ENCODE assay signal across 1 cellular context in the genomic region with DNA sequence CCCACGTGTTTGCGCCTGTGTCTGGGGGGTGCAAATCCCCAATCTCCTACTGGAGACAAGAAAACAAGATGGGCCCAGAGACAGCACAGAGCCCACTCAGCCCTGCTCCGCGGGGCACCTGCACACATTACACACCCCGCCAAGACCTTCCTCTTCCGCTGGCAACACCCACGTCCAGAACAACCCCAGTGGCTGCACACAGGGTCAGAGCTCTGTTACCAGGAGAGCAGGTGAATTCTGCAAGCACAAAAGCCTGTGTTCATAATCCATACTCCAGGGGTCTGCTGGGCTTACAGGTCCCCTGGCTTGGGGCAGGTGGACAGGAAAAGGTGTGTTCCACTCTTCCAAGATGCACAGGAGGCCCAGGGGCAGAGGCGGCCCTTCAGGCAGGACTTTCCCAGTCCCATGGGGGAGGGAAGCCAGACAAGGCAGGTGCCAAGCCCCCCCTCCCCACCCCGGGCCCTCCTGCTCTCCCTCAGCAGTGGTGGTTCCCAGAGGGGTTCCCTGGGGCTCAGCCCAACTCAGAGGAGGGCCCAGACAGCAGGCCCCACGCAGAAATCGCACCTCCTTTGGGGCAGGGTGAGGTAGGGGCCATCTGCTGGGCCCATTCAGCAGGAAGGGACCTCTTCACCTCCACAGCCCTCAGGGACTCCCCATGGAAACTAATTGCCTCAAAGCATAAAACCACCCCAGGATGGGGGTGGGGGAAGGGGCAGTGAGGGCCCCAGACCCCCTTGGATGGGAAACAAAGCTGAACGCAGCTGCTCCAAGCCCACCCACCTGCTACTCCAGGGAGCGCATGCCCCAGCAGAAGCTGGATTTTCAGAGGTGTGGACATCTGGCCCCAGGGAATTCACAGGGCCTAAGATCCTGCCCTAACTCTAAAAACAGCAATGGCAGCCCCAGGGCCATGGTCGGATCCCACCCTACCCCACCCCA.
TF ChIP-seq lines count a peak whose summit lies in the region.

No MANE protein-coding gene starts in this region.

TF ChIP-seq in GM12878, 131 proteins besides CTCF, POLR2A, EP300 and RAD21:
- TF ChIP-seq, protein P1, sequence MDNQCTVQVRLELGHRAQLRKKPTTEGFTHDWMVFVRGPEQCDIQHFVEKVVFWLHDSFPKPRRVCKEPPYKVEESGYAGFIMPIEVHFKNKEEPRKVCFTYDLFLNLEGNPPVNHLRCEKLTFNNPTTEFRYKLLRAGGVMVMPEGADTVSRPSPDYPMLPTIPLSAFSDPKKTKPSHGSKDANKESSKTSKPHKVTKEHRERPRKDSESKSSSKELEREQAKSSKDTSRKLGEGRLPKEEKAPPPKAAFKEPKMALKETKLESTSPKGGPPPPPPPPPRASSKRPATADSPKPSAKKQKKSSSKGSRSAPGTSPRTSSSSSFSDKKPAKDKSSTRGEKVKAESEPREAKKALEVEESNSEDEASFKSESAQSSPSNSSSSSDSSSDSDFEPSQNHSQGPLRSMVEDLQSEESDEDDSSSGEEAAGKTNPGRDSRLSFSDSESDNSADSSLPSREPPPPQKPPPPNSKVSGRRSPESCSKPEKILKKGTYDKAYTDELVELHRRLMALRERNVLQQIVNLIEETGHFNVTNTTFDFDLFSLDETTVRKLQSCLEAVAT (IDR thresholded peaks at IDR 0.05) = no peak
- TF ChIP-seq RB1 (IDR thresholded peaks at IDR 0.05; ENCODE audit: borderline replicate concordance) = no peak
- no peak for TF ChIP-seq HDAC2 (IDR thresholded peaks at IDR 0.05)
- no peak for TF ChIP-seq ZBED1 (IDR thresholded peaks at IDR 0.05; ENCODE audit: borderline replicate concordance)
- TF ChIP-seq SREBF2 (IDR thresholded peaks at IDR 0.05; ENCODE audit: low read length) = no peak
- TF ChIP-seq, protein P2, sequence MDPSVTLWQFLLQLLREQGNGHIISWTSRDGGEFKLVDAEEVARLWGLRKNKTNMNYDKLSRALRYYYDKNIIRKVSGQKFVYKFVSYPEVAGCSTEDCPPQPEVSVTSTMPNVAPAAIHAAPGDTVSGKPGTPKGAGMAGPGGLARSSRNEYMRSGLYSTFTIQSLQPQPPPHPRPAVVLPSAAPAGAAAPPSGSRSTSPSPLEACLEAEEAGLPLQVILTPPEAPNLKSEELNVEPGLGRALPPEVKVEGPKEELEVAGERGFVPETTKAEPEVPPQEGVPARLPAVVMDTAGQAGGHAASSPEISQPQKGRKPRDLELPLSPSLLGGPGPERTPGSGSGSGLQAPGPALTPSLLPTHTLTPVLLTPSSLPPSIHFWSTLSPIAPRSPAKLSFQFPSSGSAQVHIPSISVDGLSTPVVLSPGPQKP (IDR thresholded peaks at IDR 0.05; ENCODE audit: low read depth, low read length) = no peak
- TF ChIP-seq CEBPZ (IDR thresholded peaks at IDR 0.05; ENCODE audit: low read depth, low read length) = no peak
- no peak for TF ChIP-seq ZBTB11 (CRISPR knock-in tag; IDR thresholded peaks at IDR 0.05)
- no peak for TF ChIP-seq KLF5 (IDR thresholded peaks at IDR 0.05; ENCODE audit: partially characterized antibody)
- TF ChIP-seq, protein P3, sequence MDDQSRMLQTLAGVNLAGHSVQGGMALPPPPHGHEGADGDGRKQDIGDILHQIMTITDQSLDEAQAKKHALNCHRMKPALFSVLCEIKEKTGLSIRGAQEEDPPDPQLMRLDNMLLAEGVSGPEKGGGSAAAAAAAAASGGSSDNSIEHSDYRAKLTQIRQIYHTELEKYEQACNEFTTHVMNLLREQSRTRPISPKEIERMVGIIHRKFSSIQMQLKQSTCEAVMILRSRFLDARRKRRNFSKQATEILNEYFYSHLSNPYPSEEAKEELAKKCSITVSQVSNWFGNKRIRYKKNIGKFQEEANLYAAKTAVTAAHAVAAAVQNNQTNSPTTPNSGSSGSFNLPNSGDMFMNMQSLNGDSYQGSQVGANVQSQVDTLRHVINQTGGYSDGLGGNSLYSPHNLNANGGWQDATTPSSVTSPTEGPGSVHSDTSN (IDR thresholded peaks at IDR 0.05; ENCODE audit: insufficient replicate concordance, low read depth, low read length) = no peak
- no peak for TF ChIP-seq STAT3 (IDR thresholded peaks at IDR 0.05; ENCODE audit: low read depth, low read length)
- TF ChIP-seq CREB1 (IDR thresholded peaks at IDR 0.05; ENCODE audit: low read depth) = no peak
TF ChIP-seq in GM12878: peak in this region for 0.
